In genomic region chr3:11273945-11274344, GRCh38 we compare ENCODE assay signal across 9 cellular contexts. TPM values are rescaled to one million over a fixed set of nuclear protein-coding genes. Genes with fewer than 3 reads are reported as not detected.
A peak's percentile ranks its signal among the peaks of the same experiment; 100 is the strongest.
DNase-seq lines count a peak whose midpoint lies in the region; ATAC-seq and TF ChIP-seq lines count a peak whose summit lies in the region.
"Had no signal": no experiment of that assay in that cellular context is flagged by ENCODE, and none has a peak within 500 bp of the region (broad histone marks: within the 10 kb centered on the region; RNA-seq: fewer than 3 reads in every experiment).

No MANE protein-coding gene starts in this region.

- no peak overlapping the region for H3K9ac ChIP-seq in OCI-LY3 (ENCODE audit: low read length)
- no peak overlapping the region for H3K9ac ChIP-seq in duodenal mucosa (ENCODE audit: low read depth in 1 of 2, low read length in 2 of 2)

- H3K27me3 ChIP-seq in OCI-LY3 (ENCODE audit: low read depth, low read length) (no peaks in the 10 kb centered on the region), duodenal mucosa (ENCODE audit: control insufficient read depth in 1 of 2, insufficient read depth in 2 of 2, low read length in 2 of 2) (no peaks in the 10 kb centered on the region), psoas muscle (ENCODE audit: insufficient read depth in 3 of 3, low read length in 2 of 3) (no peaks in the 10 kb centered on the region)

- ATAC-seq in psoas muscle (no peak), HG02870 (IDR thresholded peaks at IDR 0.05; ENCODE audit: unreplicated experiment) (no peak), GM21526 (IDR thresholded peaks at IDR 0.05; ENCODE audit: low FRiP score, unreplicated experiment) (no peak)
- ATAC-seq: mucosa of descending colon had no signal

- intact Hi-C loops in psoas muscle (cut with DNase I): no loop called here

- peaks cover 41% of the 10 kb centered on the region for H3K79me2 ChIP-seq in OCI-LY3 (ENCODE audit: low read length)

- H3K9me3 ChIP-seq in OCI-LY3 (ENCODE audit: insufficient read depth, low read length) (no peaks in the 10 kb centered on the region), duodenal mucosa (ENCODE audit: control insufficient read depth in 1 of 2, low read length in 2 of 2) (no peaks in the 10 kb centered on the region), psoas muscle (no peaks in the 10 kb centered on the region)

- H3K27ac ChIP-seq in OCI-LY3 (ENCODE audit: low read length) (peak overlapping the region; percentile 27; the same call in 1 of the 2 replicates), duodenal mucosa (ENCODE audit: low read depth, low read length) (peak overlapping the region; percentile 6), psoas muscle (no peak overlapping the region)

- peak overlapping the region; percentile 86 for H3K4me2 ChIP-seq in OCI-LY3 (ENCODE audit: low read length)

- H3K4me3 ChIP-seq in GM12864 (ENCODE audit: low read depth, low read length) (peak overlapping the region; percentile 1; the same call in 1 of the 2 replicates), OCI-LY3 (ENCODE audit: low read length) (peak overlapping the region; percentile 99), duodenal mucosa (ENCODE audit: low read depth in 1 of 2, low read length in 2 of 2) (peak overlapping the region in 1 of 2 donors; percentile 99), psoas muscle (peak overlapping the region; percentile 83)
- H3K4me3 ChIP-seq: mucosa of descending colon had no signal

- 83 to 91% (median 84%) methylated on average over 6 of the region's 6 CpGs for WGBS in psoas muscle, 3 donors

- TF ChIP-seq CTCF in GM12864 (IDR thresholded peaks at IDR 0.05; ENCODE audit: low read depth, low read length, missing control alignments) (no peak), OCI-LY3 (IDR thresholded peaks at IDR 0.05; ENCODE audit: low read depth, low read length) (no peak), psoas muscle (IDR thresholded peaks at IDR 0.05) (no peak)

- H2AFZ ChIP-seq in OCI-LY3 (ENCODE audit: low read depth, low read length): no peak overlapping the region

- H4K20me1 ChIP-seq in OCI-LY3 (ENCODE audit: insufficient read depth, low read length): no peaks in the 10 kb centered on the region; the same call in 1 of the 2 replicates

- H3K4me1 ChIP-seq in OCI-LY3 (ENCODE audit: low read length) (peaks cover 19% of the 10 kb centered on the region), duodenal mucosa (ENCODE audit: control insufficient read depth in 1 of 2, insufficient read depth in 2 of 2, low read length in 2 of 2) (peaks cover 11 to 20% of the 10 kb centered on the region in 2 donors), psoas muscle (peaks cover 18% of the 10 kb centered on the region)

- DNase-seq in GM12864 (ENCODE audit: low read depth) (no peak), psoas muscle (no peak), NCI-H526 (lab: John Stamatoyannopoulos, UW) (no peak)
- DNase-seq: activated CD8-positive, alpha-beta memory T cell treated with anti-CD3 and anti-CD28 coated beads, Interleukin-2, amount 50 U/mL, for 4 hours; mucosa of descending colon had no signal

- H3K36me3 ChIP-seq in OCI-LY3 (replicated peaks; ENCODE audit: low read depth, low read length) (peaks cover 18% of the 10 kb centered on the region), duodenal mucosa (ENCODE audit: control insufficient read depth in 1 of 2, insufficient read depth in 2 of 2, low read length in 2 of 2) (peaks cover 5 to 9% of the 10 kb centered on the region in 2 donors), psoas muscle (ENCODE audit: insufficient read depth in 1 of 2, low read depth in 1 of 2) (peaks cover 3 to 12% of the 10 kb centered on the region in 2 donors)

RNA-seq across cellular contexts. Expression of gene ATG7, which starts 1.7 kb away (rescaled TPM):
- 10 to 100 TPM; 13.5 to 15.0 (median 14.5) TPM for total RNA-seq in psoas muscle
- polyA plus RNA-seq in psoas muscle: 10 to 100 TPM in 2 of 3 donors, 1 to 10 TPM in 1; 5.9 to 13.1 (median 10.3) TPM
